Comparison of ENCODE assay signal across 9 cellular contexts in genomic region chr10:71623098-71623985, GRCh38.
DNase-seq lines count a peak whose midpoint lies in the region; FAIRE-seq and TF ChIP-seq lines count a peak whose summit lies in the region.
"Had no signal": no experiment of that assay in that cellular context is flagged by ENCODE, and none has a peak within 500 bp of the region (broad histone marks: within the 10 kb centered on the region; RNA-seq: fewer than 3 reads in every experiment).

No MANE protein-coding gene starts in this region.

- POLR2A ChIA-PET in AG04449 (lab: Yijun Ruan, JAX) = no interaction called here

- peaks cover 44% of the 10 kb centered on the region for H3K4me1 ChIP-seq in adipocyte (ENCODE audit: control insufficient read depth, insufficient read depth, low read length)

- H3K36me3 ChIP-seq in adipocyte (ENCODE audit: control insufficient read depth, insufficient read depth, low read length, severe bottlenecking) = no peaks in the 10 kb centered on the region
- no peaks in the 10 kb centered on the region for H3K36me3 ChIP-seq in kidney epithelial cell (ENCODE audit: control insufficient read depth, insufficient read depth, low read length)

- peak; percentile 15 for TF ChIP-seq CTCF in AG04449 (IDR thresholded peaks at IDR 0.05; ENCODE audit: insufficient read depth, low read length, missing control alignments)
- TF ChIP-seq CTCF in kidney epithelial cell (IDR thresholded peaks at IDR 0.05; ENCODE audit: insufficient read depth, low read length, poor library complexity, severe bottlenecking) = peak; percentile 26
- TF ChIP-seq CTCF in D721Med (IDR thresholded peaks at IDR 0.05; ENCODE audit: insufficient read depth, missing control alignments) = no peak

- H3K4me3 ChIP-seq in AG04449 (ENCODE audit: low read depth, low read length) = no peak overlapping the region
- peak overlapping the region; percentile 51 for H3K4me3 ChIP-seq in adipocyte (ENCODE audit: low read length)
- H3K4me3 ChIP-seq in kidney epithelial cell (ENCODE audit: low read depth, low read length) = no peak overlapping the region

- CTCF ChIA-PET in AG04449 (lab: Yijun Ruan, JAX) = interaction anchor here (0.6 to 10.2 kb wide), 7 partner anchors 13 to 320 kb away, joined by 3 to 84 read pairs (median 4); no protein-coding TSS in a partner anchor

- DNase-seq in AG04449 (ENCODE audit: low read depth, low spot score) (no peak), HPDE6-E6E7 (ENCODE audit: extremely low spot score) (peak; percentile 27), adipocyte (ENCODE audit: low read depth) (peak; percentile 50), kidney epithelial cell (ENCODE audit: low read depth) (no peak), D721Med (ENCODE audit: insufficient read length, low spot score) (no peak), mesenteric fat pad (ENCODE audit: low spot score) (no peak), LoVo (ENCODE audit: low spot score) (no peak), NCI-H2029 treated with DMSO at 0.1 percent for 48 hours (lab: John Stamatoyannopoulos, UW) (no peak)
- DNase-seq: activated CD4-positive, alpha-beta T cell treated with anti-CD3 and anti-CD28 coated beads for 48 hours had no signal

- peak overlapping the region; percentile 77 for H3K9ac ChIP-seq in adipocyte (ENCODE audit: low read length)

- no peaks in the 10 kb centered on the region for H3K9me3 ChIP-seq in adipocyte (ENCODE audit: control insufficient read depth, low read length)

- H3K27me3 ChIP-seq in adipocyte (replicated peaks; ENCODE audit: control insufficient read depth, insufficient read depth, low read length) (peaks cover 9% of the 10 kb centered on the region), kidney epithelial cell (ENCODE audit: control insufficient read depth, insufficient read depth, low read length) (peaks cover 21% of the 10 kb centered on the region)

- FAIRE-seq in D721Med (lab: Jason Lieb, UNC) = no peak

Comparison
In these comparisons a context has a peak if more than half of its experiments do, and no peak if none do; other contexts are left out.
1. DNase-seq: peak in HPDE6-E6E7 (single experiment) and adipocyte (single experiment); none in AG04449 (single experiment), kidney epithelial cell (single experiment), D721Med (single experiment), mesenteric fat pad (single experiment), LoVo (single experiment) and NCI-H2029 treated with DMSO at 0.1 percent for 48 hours (single experiment).